Comparison of ENCODE assay signal across 16 cellular contexts in genomic region chr12:104307655-104308000, GRCh38.
"Had no signal": no experiment of that assay in that cellular context is flagged by ENCODE, and none has a peak within 500 bp of the region (broad histone marks: within the 10 kb centered on the region; RNA-seq: fewer than 3 reads in every experiment).

No MANE protein-coding gene starts in this region.

- H3K36me3 Mint-ChIP-seq: natural killer cell had no signal

- DNase-seq: activated CD4-positive, alpha-beta T cell treated with anti-CD3 and anti-CD28 coated beads for 36 hours; activated CD8-positive, alpha-beta memory T cell treated with anti-CD3 and anti-CD28 coated beads for 24 hours; activated T-cell treated with anti-CD3 and anti-CD28 coated beads for 4 hours; amniotic stem cell; dorsolateral prefrontal cortex; foreskin melanocyte; heart right ventricle; islet precursor cell; left lung; natural killer cell; stimulated activated CD4-positive, alpha-beta T cell treated with anti-CD3 and anti-CD28 coated beads, Interleukin-15, amount 100 ng/mL, for 24 hours; stomach; T1000 had no signal

- H3K9me3 Mint-ChIP-seq: activated naive CD4-positive, alpha-beta T cell treated with anti-CD3 and anti-CD28 coated beads, Interleukin-2, amount 50 U/mL, for 24 hours; activated T-helper 17 cell treated with anti-CD3 and anti-CD28 coated beads, Interleukin-2, amount 50 U/mL, for 72 hours; natural killer cell had no signal

- H3K27me3 Mint-ChIP-seq: activated CD4-positive, alpha-beta T cell treated with anti-CD3 and anti-CD28 coated beads for 36 hours; activated naive CD4-positive, alpha-beta T cell treated with anti-CD3 and anti-CD28 coated beads, Interleukin-2, amount 50 U/mL, for 24 hours; activated T-helper 17 cell treated with anti-CD3 and anti-CD28 coated beads, Interleukin-2, amount 50 U/mL, for 72 hours had no signal

- H3K4me3 ChIP-seq: dorsolateral prefrontal cortex, heart right ventricle, left lung, stomach had no signal

- H3K4me3 Mint-ChIP-seq: activated CD4-positive, alpha-beta T cell treated with anti-CD3 and anti-CD28 coated beads for 36 hours; activated naive CD4-positive, alpha-beta T cell treated with anti-CD3 and anti-CD28 coated beads, Interleukin-2, amount 50 U/mL, for 24 hours; activated T-helper 17 cell treated with anti-CD3 and anti-CD28 coated beads, Interleukin-2, amount 50 U/mL, for 72 hours; natural killer cell had no signal

- H3K27ac ChIP-seq: dorsolateral prefrontal cortex, left lung, VCaP had no signal

- H3K27ac Mint-ChIP-seq: activated CD4-positive, alpha-beta T cell treated with anti-CD3 and anti-CD28 coated beads for 36 hours; activated naive CD4-positive, alpha-beta T cell treated with anti-CD3 and anti-CD28 coated beads, Interleukin-2, amount 50 U/mL, for 24 hours; activated T-helper 17 cell treated with anti-CD3 and anti-CD28 coated beads, Interleukin-2, amount 50 U/mL, for 72 hours had no signal
